ENCODE assay signal across 22 cellular contexts in genomic region chr1:41888756-41889155, GRCh38. TPM values are rescaled to one million over a fixed set of nuclear protein-coding genes. Genes with fewer than 3 reads are reported as not detected.
A peak's percentile ranks its signal among the peaks of the same experiment; 100 is the strongest.
DNase-seq lines count a peak whose midpoint lies in the region; ATAC-seq, FAIRE-seq and TF ChIP-seq lines count a peak whose summit lies in the region.
"Had no signal": no experiment of that assay in that cellular context is flagged by ENCODE, and none has a peak within 500 bp of the region (broad histone marks: within the 10 kb centered on the region; RNA-seq: fewer than 3 reads in every experiment).

No MANE protein-coding gene starts in this region.

- H3K9me3 Mint-ChIP-seq in activated T-cell treated with anti-CD3 and anti-CD28 coated beads, Interleukin-2, amount 50 U/mL, for 72 hours = no peaks in the 10 kb centered on the region
- no peaks in the 10 kb centered on the region for H3K9me3 Mint-ChIP-seq in activated T-cell treated with anti-CD3 and anti-CD28 coated beads, Interleukin-2, amount 50 U/mL, for 4 hours
- H3K9me3 Mint-ChIP-seq in effector memory CD8-positive, alpha-beta T cell = no peaks in the 10 kb centered on the region
- H3K9me3 Mint-ChIP-seq in osteocyte (ENCODE audit: unreplicated experiment) = no peaks in the 10 kb centered on the region
- H3K9me3 Mint-ChIP-seq: activated B cell treated with CpG ODN at 0.5 μM for 24 hours; CD4-positive, alpha-beta memory T cell had no signal

- H3K4me1 Mint-ChIP-seq in activated T-cell treated with anti-CD3 and anti-CD28 coated beads, Interleukin-2, amount 50 U/mL, for 72 hours (ENCODE audit: low read depth) = peaks cover 42% of the 10 kb centered on the region
- H3K4me1 Mint-ChIP-seq in activated T-cell treated with anti-CD3 and anti-CD28 coated beads, Interleukin-2, amount 50 U/mL, for 4 hours (ENCODE audit: low read depth) = peaks cover 36% of the 10 kb centered on the region
- H3K4me1 Mint-ChIP-seq in effector memory CD8-positive, alpha-beta T cell (ENCODE audit: low read depth in 2 of 2) = peaks cover 33 to 43% of the 10 kb centered on the region in 2 donors
- no peaks in the 10 kb centered on the region for H3K4me1 Mint-ChIP-seq in osteocyte (ENCODE audit: unreplicated experiment)

- H3K27me3 Mint-ChIP-seq in activated T-cell treated with anti-CD3 and anti-CD28 coated beads, Interleukin-2, amount 50 U/mL, for 72 hours (ENCODE audit: low read depth) = no peaks in the 10 kb centered on the region
- no peaks in the 10 kb centered on the region for H3K27me3 Mint-ChIP-seq in activated T-cell treated with anti-CD3 and anti-CD28 coated beads, Interleukin-2, amount 50 U/mL, for 4 hours (ENCODE audit: low read depth)
- H3K27me3 Mint-ChIP-seq in effector memory CD8-positive, alpha-beta T cell = no peaks in the 10 kb centered on the region
- H3K27me3 Mint-ChIP-seq in osteocyte (ENCODE audit: unreplicated experiment) = no peaks in the 10 kb centered on the region
- H3K27me3 Mint-ChIP-seq: activated B cell treated with CpG ODN at 0.5 μM for 24 hours had no signal

- H3K27ac Mint-ChIP-seq in activated T-cell treated with anti-CD3 and anti-CD28 coated beads, Interleukin-2, amount 50 U/mL, for 72 hours = peak overlapping the region; percentile 1
- peak overlapping the region; percentile 0 to 35 for H3K27ac Mint-ChIP-seq in effector memory CD8-positive, alpha-beta T cell
- H3K27ac Mint-ChIP-seq in osteocyte (ENCODE audit: unreplicated experiment) = no peak overlapping the region
- H3K27ac Mint-ChIP-seq: activated B cell treated with CpG ODN at 0.5 μM for 24 hours had no signal

- peak; percentile 95 for FAIRE-seq in HTR-8/SVneo (lab: Jason Lieb, UNC)
- FAIRE-seq: colon had no signal

- H3K36me3 Mint-ChIP-seq in activated T-cell treated with anti-CD3 and anti-CD28 coated beads, Interleukin-2, amount 50 U/mL, for 72 hours (ENCODE audit: insufficient read depth in 2 of 2) = no peaks in the 10 kb centered on the region
- no peaks in the 10 kb centered on the region for H3K36me3 Mint-ChIP-seq in activated T-cell treated with anti-CD3 and anti-CD28 coated beads, Interleukin-2, amount 50 U/mL, for 4 hours (ENCODE audit: insufficient read depth)
- H3K36me3 Mint-ChIP-seq in effector memory CD8-positive, alpha-beta T cell (ENCODE audit: insufficient read depth) = peaks cover 14% of the 10 kb centered on the region
- H3K36me3 Mint-ChIP-seq in osteocyte (ENCODE audit: unreplicated experiment) = no peaks in the 10 kb centered on the region
- H3K36me3 Mint-ChIP-seq: CD4-positive, alpha-beta memory T cell had no signal

- peak in 1 of 2 donors; percentile 27 for ATAC-seq in activated T-cell treated with anti-CD3 and anti-CD28 coated beads, Interleukin-2, amount 50 U/mL, for 72 hours (replicated peaks in 1 of 2)
- no peak for ATAC-seq in activated T-cell treated with anti-CD3 and anti-CD28 coated beads, Interleukin-2, amount 50 U/mL, for 4 hours
- peak; percentile 16 for ATAC-seq in effector memory CD8-positive, alpha-beta T cell (replicated peaks)
- no peak for ATAC-seq in HG03571 (IDR thresholded peaks at IDR 0.05; ENCODE audit: unreplicated experiment)
- ATAC-seq: heart right ventricle had no signal

- no peak for TF ChIP-seq CTCF in osteocyte (IDR thresholded peaks at IDR 0.05)

- no peak overlapping the region for H3K4me3 Mint-ChIP-seq in activated T-cell treated with anti-CD3 and anti-CD28 coated beads, Interleukin-2, amount 50 U/mL, for 72 hours
- H3K4me3 Mint-ChIP-seq in activated T-cell treated with anti-CD3 and anti-CD28 coated beads, Interleukin-2, amount 50 U/mL, for 4 hours = no peak overlapping the region
- no peak overlapping the region for H3K4me3 Mint-ChIP-seq in effector memory CD8-positive, alpha-beta T cell
- no peak overlapping the region for H3K4me3 Mint-ChIP-seq in osteocyte (ENCODE audit: unreplicated experiment)
- H3K4me3 Mint-ChIP-seq: activated B cell treated with CpG ODN at 0.5 μM for 24 hours; CD4-positive, alpha-beta memory T cell had no signal

- DNase-seq in activated T-cell treated with anti-CD3 and anti-CD28 coated beads, Interleukin-2, amount 50 U/mL, for 72 hours = no peak
- no peak for DNase-seq in activated T-cell treated with anti-CD3 and anti-CD28 coated beads, Interleukin-2, amount 50 U/mL, for 4 hours
- DNase-seq in HTR-8/SVneo (ENCODE audit: insufficient read length, low spot score) (no peak), osteocyte (ENCODE audit: extremely low spot score, unreplicated experiment) (peak; percentile 49), activated gamma-delta T cell (lab: John Stamatoyannopoulos, UW) (no peak), GOT3 (lab: John Stamatoyannopoulos, UW) (no peak)
- DNase-seq in effector memory CD8-positive, alpha-beta T cell = peak in 2 of 3 experiments; percentile 15 to 23
- DNase-seq: activated B cell treated with CpG ODN at 0.5 μM for 24 hours; activated gamma-delta T cell treated with Interleukin-2 at 50 U/mL for 16 hours; amniotic stem cell; CD4-positive, alpha-beta memory T cell; effector CD8-positive, alpha-beta T cell; erythroblast; heart right ventricle; KBM-7; MG63; NCI-H2029 treated with DMSO at 0.1 percent for 48 hours; NCI-H2227 treated with DMSO at 0.1 percent for 48 hours; SW 1271; tibial artery had no signal

RNA-seq across cellular contexts. Expression of gene HIVEP3, which starts 30.0 kb away (rescaled TPM):
- total RNA-seq in activated T-cell treated with anti-CD3 and anti-CD28 coated beads, Interleukin-2, amount 50 U/mL, for 72 hours = 10 to 100 TPM; 22.8 to 29.2 TPM
- total RNA-seq in activated T-cell treated with anti-CD3 and anti-CD28 coated beads, Interleukin-2, amount 50 U/mL, for 4 hours = 100 to 1,000 TPM; 107 to 117 (median 114) TPM
- total RNA-seq in osteocyte = 0.78 and 0.97 TPM in 2 replicates

Comparison
In these comparisons a context has a peak if more than half of its experiments do, and no peak if none do; other contexts are left out.
1. DNase-seq: peak in effector memory CD8-positive, alpha-beta T cell (2 of 3) and osteocyte (single experiment); none in activated T-cell treated with anti-CD3 and anti-CD28 coated beads, Interleukin-2, amount 50 U/mL, for 72 hours (0 of 2), activated T-cell treated with anti-CD3 and anti-CD28 coated beads, Interleukin-2, amount 50 U/mL, for 4 hours (single experiment), HTR-8/SVneo (single experiment), activated gamma-delta T cell (single experiment) and GOT3 (single experiment).
2. RNA of gene HIVEP3, which starts 30.0 kb away (total RNA-seq): 107 to 117 TPM in activated T-cell treated with anti-CD3 and anti-CD28 coated beads, Interleukin-2, amount 50 U/mL, for 4 hours and 22.8 to 29.2 TPM in activated T-cell treated with anti-CD3 and anti-CD28 coated beads, Interleukin-2, amount 50 U/mL, for 72 hours; 0.78 to 0.97 TPM in osteocyte; every median in the first group is over 10 times any median in the second.